Comparison of ENCODE assay signal across 1 cellular context in the genomic region with DNA sequence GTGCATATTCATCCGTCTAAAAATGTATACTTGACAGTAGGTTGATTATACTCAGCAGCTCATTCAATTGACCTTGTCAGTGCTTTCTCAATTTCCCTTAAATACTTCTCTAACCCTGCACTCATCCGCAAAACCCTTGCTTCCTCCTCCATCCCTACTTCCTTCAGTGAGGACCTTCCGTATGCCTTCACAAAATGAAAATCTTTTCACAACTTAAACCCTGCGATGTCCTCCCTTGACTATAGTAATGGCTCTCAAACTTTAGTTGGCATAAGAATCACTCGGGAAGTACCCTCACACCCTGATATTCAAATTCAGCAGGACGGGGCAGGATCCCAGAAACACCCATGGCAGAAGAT.
TF ChIP-seq lines count a peak whose summit lies in the region.

No MANE protein-coding gene starts in this region.

TF ChIP-seq in GM12878, 131 proteins besides CTCF, POLR2A, EP300 and RAD21:
- TF ChIP-seq IKZF2 (IDR thresholded peaks at IDR 0.05) = peak in 1 of 2 experiments; percentile 19; a peak in 1 of 4 replicates
- TF ChIP-seq SMAD1 (IDR thresholded peaks at IDR 0.05; ENCODE audit: low read depth, partially characterized antibody) = no peak
- TF ChIP-seq, protein P1, sequence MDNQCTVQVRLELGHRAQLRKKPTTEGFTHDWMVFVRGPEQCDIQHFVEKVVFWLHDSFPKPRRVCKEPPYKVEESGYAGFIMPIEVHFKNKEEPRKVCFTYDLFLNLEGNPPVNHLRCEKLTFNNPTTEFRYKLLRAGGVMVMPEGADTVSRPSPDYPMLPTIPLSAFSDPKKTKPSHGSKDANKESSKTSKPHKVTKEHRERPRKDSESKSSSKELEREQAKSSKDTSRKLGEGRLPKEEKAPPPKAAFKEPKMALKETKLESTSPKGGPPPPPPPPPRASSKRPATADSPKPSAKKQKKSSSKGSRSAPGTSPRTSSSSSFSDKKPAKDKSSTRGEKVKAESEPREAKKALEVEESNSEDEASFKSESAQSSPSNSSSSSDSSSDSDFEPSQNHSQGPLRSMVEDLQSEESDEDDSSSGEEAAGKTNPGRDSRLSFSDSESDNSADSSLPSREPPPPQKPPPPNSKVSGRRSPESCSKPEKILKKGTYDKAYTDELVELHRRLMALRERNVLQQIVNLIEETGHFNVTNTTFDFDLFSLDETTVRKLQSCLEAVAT (IDR thresholded peaks at IDR 0.05) = peak; percentile 93
- TF ChIP-seq POU2F2 (IDR thresholded peaks at IDR 0.05; ENCODE audit: borderline replicate concordance, low read depth, low read length) = 0 out of 3 replicates have a peak, but pooled peaks have one; percentile 26
